ENCODE assay signal across 32 cellular contexts in genomic region chr11:66393954-66394353, GRCh38. TPM values are rescaled to one million over a fixed set of nuclear protein-coding genes. Genes with fewer than 3 reads are reported as not detected.
"Had no signal": no experiment of that assay in that cellular context is flagged by ENCODE, and none has a peak within 500 bp of the region (broad histone marks: within the 10 kb centered on the region; RNA-seq: fewer than 3 reads in every experiment).

No MANE protein-coding gene starts in this region.

- H3K9me3 ChIP-seq: MG63, Peyer's patch, SJSA1, SK-N-SH had no signal

- H3K9me2 ChIP-seq: SK-N-SH had no signal

- H3K27me3 ChIP-seq: Peyer's patch had no signal

- DNase-seq: Kasumi-1, MG63, NCI-H1048, NCI-H1092 treated with DMSO at 0.1 percent for 48 hours, NCI-H1105 treated with DMSO at 0.1 percent for 48 hours, NCI-H1417, NCI-H1436 treated with DMSO at 0.1 percent for 48 hours, NCI-H1694 treated with DMSO at 0.1 percent for 48 hours, NCI-H187 treated with DMSO at 0.1 percent for 48 hours, NCI-H2029, NCI-H2081 treated with DMSO at 0.1 percent for 48 hours, NCI-H2107, NCI-H2171, NCI-H226, NCI-H446 treated with DMSO at 0.1 percent for 48 hours, NCI-H510A, NCI-H524, NCI-H526, NCI-H69, NCI-H748 treated with DMSO at 0.1 percent for 48 hours, NCI-H82, Peyer's patch, Right ventricle myocardium superior, RPMI8226, SHP77 treated with DMSO at 0.1 percent for 48 hours, SK-N-SH, SW 1271, T-helper 1 cell had no signal

- H3K27ac ChIP-seq: KMS-11, Peyer's patch, SJSA1 had no signal

- H3K36me3 ChIP-seq: MG63, Peyer's patch, SJSA1 had no signal

- H3K4me2 ChIP-seq: KMS-11, SK-N-SH had no signal

- H3K4me1 ChIP-seq: Peyer's patch, SJSA1 had no signal

- H3K9ac ChIP-seq: KMS-11, SK-N-SH had no signal

- H3K4me3 ChIP-seq: MG63, Peyer's patch, SJSA1 had no signal

RNA-seq across cellular contexts. Expression of gene SLC29A2, which starts 22.4 kb away (rescaled TPM):
- total RNA-seq: SJSA1 had no signal

RNA-seq across cellular contexts. Expression of gene NPAS4, which starts 26.9 kb away (rescaled TPM):
- total RNA-seq: M059J, OCI-LY7, Peyer's patch, Right ventricle myocardium superior had no signal
